In genomic region chr11:102447193-102447592, GRCh38 we compare ENCODE assay signal across 11 cellular contexts. TPM values are rescaled to one million over a fixed set of nuclear protein-coding genes. Genes with fewer than 3 reads are reported as not detected.
DNase-seq lines count a peak whose midpoint lies in the region; ATAC-seq and TF ChIP-seq lines count a peak whose summit lies in the region.
"Had no signal": no experiment of that assay in that cellular context is flagged by ENCODE, and none has a peak within 500 bp of the region (broad histone marks: within the 10 kb centered on the region; RNA-seq: fewer than 3 reads in every experiment).

No MANE protein-coding gene starts in this region.

- no peak overlapping the region for H2AFZ ChIP-seq in MM.1S (ENCODE audit: low read length)

- H3K4me1 Mint-ChIP-seq in dendritic cell treated with granulocyte-macrophage colony-stimulating factor and Interleukin-4, amounts not matched to agents 40 ng/mL and 50 ng/mL, for 4 days (ENCODE audit: low read depth): peaks cover 57% of the 10 kb centered on the region

- H3K36me3 Mint-ChIP-seq in dendritic cell treated with granulocyte-macrophage colony-stimulating factor and Interleukin-4, amounts not matched to agents 40 ng/mL and 50 ng/mL, for 4 days (ENCODE audit: low read depth): peaks cover 56% of the 10 kb centered on the region

- H3K9me3 Mint-ChIP-seq in dendritic cell treated with granulocyte-macrophage colony-stimulating factor and Interleukin-4, amounts not matched to agents 40 ng/mL and 50 ng/mL, for 4 days: no peaks in the 10 kb centered on the region

- no peaks in the 10 kb centered on the region for H3K27me3 Mint-ChIP-seq in dendritic cell treated with granulocyte-macrophage colony-stimulating factor and Interleukin-4, amounts not matched to agents 40 ng/mL and 50 ng/mL, for 4 days

- H3K4me2 ChIP-seq in MM.1S (ENCODE audit: low read depth, low read length): peak overlapping the region; percentile 53

- no peaks in the 10 kb centered on the region for H3K9me3 ChIP-seq in MM.1S (replicated peaks; ENCODE audit: insufficient read depth, low read length)
- H3K9me3 ChIP-seq: Caco-2 had no signal

- H3K4me1 ChIP-seq in MM.1S (ENCODE audit: low read length): peaks cover 50% of the 10 kb centered on the region

- H4K20me1 ChIP-seq in MM.1S (ENCODE audit: insufficient read depth, low read length): 0 out of 2 replicates have a peak, but pooled peaks cover 2% of the 10 kb centered on the region

- DNase-seq in CD1c-positive myeloid dendritic cell (ENCODE audit: extremely low spot score) (peak; percentile 71), MM.1S (peak; percentile 76), NCI-H146 treated with DMSO at 0.1 percent for 48 hours (lab: John Stamatoyannopoulos, UW; ENCODE audit: unreplicated experiment) (no peak), NCI-H345 (lab: John Stamatoyannopoulos, UW) (no peak), inferior parietal cortex (ENCODE audit: extremely low spot score) (no peak)
- DNase-seq: Caco-2; central memory CD4-positive, alpha-beta T cell; NCI-H526 had no signal

- H3K36me3 ChIP-seq in MM.1S (replicated peaks; ENCODE audit: insufficient read depth, low read length): peaks cover 10% of the 10 kb centered on the region; the same call in 1 of the 2 replicates

- no peak overlapping the region for H3K4me3 Mint-ChIP-seq in dendritic cell treated with granulocyte-macrophage colony-stimulating factor and Interleukin-4, amounts not matched to agents 40 ng/mL and 50 ng/mL, for 4 days

- intact Hi-C loops in dendritic cell treated with granulocyte-macrophage colony-stimulating factor and Interleukin-4, amounts not matched to agents 40 ng/mL and 50 ng/mL, for 4 days (cut with micrococcal nuclease): loop anchor here (5.0 kb wide), 1 partner anchor 45 kb away; no protein-coding TSS in a partner anchor

- H3K4me3 ChIP-seq in MM.1S (ENCODE audit: low read length): no peak overlapping the region

- H3K9ac ChIP-seq in MM.1S (ENCODE audit: low read length): no peak overlapping the region

- H3K27me3 ChIP-seq in MM.1S (replicated peaks; ENCODE audit: insufficient read depth, low read length): no peaks in the 10 kb centered on the region

- no peaks in the 10 kb centered on the region for H3K9me2 ChIP-seq in MM.1S (replicated peaks; ENCODE audit: insufficient read depth, low read length)

- H3F3A ChIP-seq in MM.1S (ENCODE audit: insufficient read depth, low read length): peaks cover 24% of the 10 kb centered on the region

- TF ChIP-seq CTCF in MM.1S (IDR thresholded peaks at IDR 0.05; ENCODE audit: low read length): no peak

- peak overlapping the region; percentile 32 for H3K27ac Mint-ChIP-seq in dendritic cell treated with granulocyte-macrophage colony-stimulating factor and Interleukin-4, amounts not matched to agents 40 ng/mL and 50 ng/mL, for 4 days

- peaks cover 95% of the 10 kb centered on the region for H3K79me2 ChIP-seq in MM.1S (ENCODE audit: low read length)

- peak; percentile 38 for ATAC-seq in GM19467 (IDR thresholded peaks at IDR 0.05; ENCODE audit: unreplicated experiment)
- ATAC-seq in esophagus mucosa: no peak

- H3K27ac ChIP-seq in MM.1S (ENCODE audit: low read length): peak overlapping the region; percentile 60; the same call in 1 of the 2 replicates

RNA-seq across cellular contexts. Expression of gene TMEM123, which starts 5.4 kb away (rescaled TPM):
- 131 TPM for total RNA-seq in esophagus mucosa

Comparison
In these comparisons a context has a peak if more than half of its experiments do, and no peak if none do; other contexts are left out.
1. DNase-seq: peak in CD1c-positive myeloid dendritic cell (single experiment) and MM.1S (single experiment); none in NCI-H146 treated with DMSO at 0.1 percent for 48 hours (single experiment), NCI-H345 (single experiment) and inferior parietal cortex (single experiment).